21 cellular contexts compared by ENCODE assay signal in the genomic region with DNA sequence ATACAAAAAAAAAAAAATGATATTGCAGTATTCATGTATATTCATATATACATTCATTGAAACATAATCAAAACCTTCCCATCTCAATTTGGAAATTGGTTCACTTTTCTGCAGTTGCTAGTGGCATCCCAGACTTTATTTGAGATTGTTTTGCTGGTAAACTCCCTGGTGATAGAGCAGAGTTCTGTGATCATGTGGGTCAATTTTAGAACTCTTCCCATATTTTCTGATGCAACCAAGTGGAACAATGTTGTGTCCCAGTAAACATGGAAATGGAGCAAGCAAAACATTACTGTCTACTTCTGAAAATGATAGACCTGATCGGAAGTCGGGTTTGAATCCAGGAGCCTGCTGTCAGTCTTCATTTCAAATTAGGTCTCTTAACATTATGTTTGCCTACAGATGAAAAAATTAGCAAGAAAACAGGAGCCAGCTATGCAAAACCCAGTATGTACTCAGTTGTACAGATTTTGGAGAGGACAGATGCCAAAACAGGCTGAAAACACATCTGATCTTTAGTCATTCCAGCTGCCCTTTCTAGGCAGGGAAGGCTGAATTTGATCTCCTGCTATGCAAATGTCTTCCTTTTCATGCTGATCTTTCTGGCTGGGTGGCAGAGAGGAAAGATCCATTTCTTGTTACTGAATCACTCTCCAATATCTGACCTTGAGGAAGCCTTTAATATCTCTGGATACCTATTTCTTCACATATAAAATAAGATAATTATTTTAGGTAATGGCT.
DNase-seq lines count a peak whose midpoint lies in the region; TF ChIP-seq lines count a peak whose summit lies in the region.
"Had no signal": no experiment of that assay in that cellular context is flagged by ENCODE, and none has a peak within 500 bp of the region (broad histone marks: within the 10 kb centered on the region; RNA-seq: fewer than 3 reads in every experiment).

No MANE protein-coding gene starts in this region.

- H3K27ac ChIP-seq in Peyer's patch = no peak overlapping the region
- H3K27ac ChIP-seq: 22Rv1, cardiac muscle cell, spleen, upper lobe of left lung had no signal

- no peak overlapping the region for H3K4me3 ChIP-seq in Peyer's patch
- H3K4me3 ChIP-seq: cardiac muscle cell, K562, spleen, upper lobe of left lung had no signal

- no peaks in the 10 kb centered on the region for H3K36me3 ChIP-seq in Peyer's patch
- H3K36me3 ChIP-seq: cardiac muscle cell, spleen, upper lobe of left lung had no signal

- H3K4me1 ChIP-seq in Peyer's patch = no peaks in the 10 kb centered on the region
- H3K4me1 ChIP-seq: spleen had no signal

- DNase-seq in NCI-H1092 treated with DMSO at 0.1 percent for 48 hours (lab: John Stamatoyannopoulos, UW) (peak; percentile 20), NCI-H1092 (lab: John Stamatoyannopoulos, UW) (no peak), NCI-H526 (lab: John Stamatoyannopoulos, UW) (peak; percentile 60 to 77), fibroblast of the conjunctiva (ENCODE audit: low read depth) (peak; percentile 27), stromal cell of bone marrow (ENCODE audit: low read depth) (peak; percentile 36), ACHN (no peak), SHP77 (lab: John Stamatoyannopoulos, UW) (no peak), Peyer's patch (no peak)
- DNase-seq: activated CD4-positive, alpha-beta memory T cell treated with anti-CD3 and anti-CD28 coated beads for 36 hours; activated naive CD8-positive, alpha-beta T cell treated with anti-CD3 and anti-CD28 coated beads, Interleukin-2, amount 10 ng/mL, durations not matched to agents 7 days and 5 days; activated T-cell treated with anti-CD3 and anti-CD28 coated beads, Interleukin-2, amount 50 U/mL, for 4 hours; CD4-positive, CD25-positive, alpha-beta regulatory T cell; effector memory CD4-positive, alpha-beta T cell; naive B cell; NCI-H187; NCI-H748 treated with DMSO at 0.1 percent for 48 hours; spleen; upper lobe of left lung had no signal

- no peaks in the 10 kb centered on the region for H3K27me3 ChIP-seq in Peyer's patch
- H3K27me3 ChIP-seq: spleen, upper lobe of left lung had no signal

- in situ Hi-C loops in ACHN (cut with HindIII; ENCODE audit: low pct_ligation_motif_present, low pct_unique_long_range_greater_than_20kb, low sequenced_read_pairs) = no loop called here

- no peaks in the 10 kb centered on the region for H3K9me3 ChIP-seq in Peyer's patch
- H3K9me3 ChIP-seq: spleen, upper lobe of left lung had no signal

- TF ChIP-seq POLR2A in Peyer's patch (IDR thresholded peaks at IDR 0.05) = no peak

- no peak for TF ChIP-seq CTCF in Peyer's patch (IDR thresholded peaks at IDR 0.05)

Comparison
In these comparisons a context has a peak if more than half of its experiments do, and no peak if none do; other contexts are left out.
1. DNase-seq: peak in NCI-H1092 treated with DMSO at 0.1 percent for 48 hours (single experiment), NCI-H526 (2 of 2), fibroblast of the conjunctiva (single experiment) and stromal cell of bone marrow (single experiment); none in NCI-H1092 (single experiment), ACHN (single experiment), SHP77 (0 of 2) and Peyer's patch (0 of 3).